ENCODE assay signal across 8 cellular contexts in the genomic region with DNA sequence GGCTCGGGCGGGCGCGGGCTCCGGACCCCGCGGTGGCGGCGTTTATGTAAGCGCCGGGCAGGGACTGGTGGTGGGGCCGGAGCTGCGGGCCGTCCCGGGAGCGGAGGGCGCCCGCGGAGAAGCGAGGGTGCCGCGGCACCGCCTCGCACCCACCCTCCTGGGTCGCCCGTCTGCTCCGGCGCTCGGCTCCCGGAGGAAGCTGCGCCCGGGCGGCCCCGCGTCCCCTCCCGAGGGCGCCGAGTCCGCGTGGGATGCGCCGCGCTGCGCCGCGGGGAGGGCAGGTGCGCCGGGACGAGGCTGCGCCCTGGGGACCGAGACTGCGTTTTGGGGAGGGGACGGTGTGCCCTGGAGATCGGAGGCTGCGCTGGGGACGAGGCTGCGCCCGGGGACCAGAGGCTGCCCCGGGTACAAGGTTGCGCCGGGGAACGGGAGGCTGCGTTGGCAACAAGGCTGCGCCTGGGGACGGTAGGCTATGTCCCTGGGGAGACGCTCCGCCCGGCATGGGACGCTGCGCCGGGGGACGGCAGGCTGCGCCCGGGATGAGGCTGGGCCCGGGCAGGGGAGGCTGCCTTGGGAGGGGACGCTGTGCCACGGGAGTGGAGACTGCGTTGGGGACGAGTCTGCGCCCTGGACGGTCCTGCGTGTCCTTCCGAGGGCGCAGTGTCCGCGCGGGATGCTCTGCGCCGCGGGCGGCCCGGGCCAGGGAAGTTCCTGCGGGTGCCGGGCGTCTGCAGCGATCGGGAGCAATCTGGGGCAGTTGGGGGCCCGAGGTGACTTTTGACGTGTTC. TPM values are rescaled to one million over a fixed set of nuclear protein-coding genes. Genes with fewer than 3 reads are reported as not detected.
DNase-seq lines count a peak whose midpoint lies in the region; ATAC-seq and TF ChIP-seq lines count a peak whose summit lies in the region.

No MANE protein-coding gene starts in this region.

- peak overlapping the region; percentile 81 for H3K4me3 ChIP-seq in AG10803 (ENCODE audit: low read length)

- H3K9me3 Mint-ChIP-seq in activated naive CD4-positive, alpha-beta T cell treated with anti-CD3 and anti-CD28 coated beads, Interleukin-2, amount 50 U/mL, for 72 hours = peaks cover 0 to 4% of the 10 kb centered on the region in 2 donors

- peak overlapping the region; percentile 47 to 84 for H3K27ac Mint-ChIP-seq in activated naive CD4-positive, alpha-beta T cell treated with anti-CD3 and anti-CD28 coated beads, Interleukin-2, amount 50 U/mL, for 72 hours

- intact Hi-C loops in left ventricle myocardium superior (cut with micrococcal nuclease) = loop anchor here (10.0 kb wide), 1 partner anchor 60 kb away; no protein-coding TSS in a partner anchor

- peak; percentile 1 to 27 for ATAC-seq in activated naive CD4-positive, alpha-beta T cell treated with anti-CD3 and anti-CD28 coated beads, Interleukin-2, amount 50 U/mL, for 72 hours
- ATAC-seq in left ventricle myocardium superior = peak; percentile 45

- TF ChIP-seq CTCF in AG10803 (conservative IDR thresholded peaks at IDR 0.05; ENCODE audit: low read length) (no peak), GM20000 (IDR thresholded peaks at IDR 0.05; ENCODE audit: extremely low read depth, missing control alignments) (no peak)

- peaks cover 0 to 11% of the 10 kb centered on the region in 2 donors for H3K36me3 Mint-ChIP-seq in activated naive CD4-positive, alpha-beta T cell treated with anti-CD3 and anti-CD28 coated beads, Interleukin-2, amount 50 U/mL, for 72 hours

- DNase-seq in AG10803 (ENCODE audit: low read depth) (peak; percentile 18), GM20000 (ENCODE audit: low spot score) (peak; percentile 54), NCI-H2171 (lab: John Stamatoyannopoulos, UW) (peak; percentile 31), left ventricle myocardium superior (peak; percentile 56), retina (peak; percentile 70), GF-D8 (lab: John Stamatoyannopoulos, UW) (no peak), NCI-H1694 (lab: John Stamatoyannopoulos, UW) (no peak)
- peak; percentile 53 to 57 for DNase-seq in activated naive CD4-positive, alpha-beta T cell treated with anti-CD3 and anti-CD28 coated beads, Interleukin-2, amount 50 U/mL, for 72 hours (ENCODE audit: low spot score in 2 of 2)

RNA-seq across cellular contexts. Expression of gene ADARB1, which starts 0.6 kb away (rescaled TPM):
- total RNA-seq in activated naive CD4-positive, alpha-beta T cell treated with anti-CD3 and anti-CD28 coated beads, Interleukin-2, amount 50 U/mL, for 72 hours = 10 to 100 TPM; 24.4 to 37.4 TPM
- total RNA-seq in left ventricle myocardium superior = 13.6 TPM

Comparison
In these comparisons a context has a peak if more than half of its experiments do, and no peak if none do; other contexts are left out.
1. DNase-seq: peak in AG10803 (single experiment), GM20000 (single experiment), NCI-H2171 (single experiment), activated naive CD4-positive, alpha-beta T cell treated with anti-CD3 and anti-CD28 coated beads, Interleukin-2, amount 50 U/mL, for 72 hours (2 of 2), left ventricle myocardium superior (single experiment) and retina (single experiment); none in GF-D8 (single experiment) and NCI-H1694 (single experiment).